In genomic region chr9:101530076-101530711, GRCh38 we compare ENCODE assay signal across 8 cellular contexts. TPM values are rescaled to one million over a fixed set of nuclear protein-coding genes. Genes with fewer than 3 reads are reported as not detected.
A peak's percentile ranks its signal among the peaks of the same experiment; 100 is the strongest.
DNase-seq lines count a peak whose midpoint lies in the region; ATAC-seq, FAIRE-seq and TF ChIP-seq lines count a peak whose summit lies in the region.

No MANE protein-coding gene starts in this region.

- no peaks in the 10 kb centered on the region for H3K36me3 Mint-ChIP-seq in activated naive CD8-positive, alpha-beta T cell treated with anti-CD3 and anti-CD28 coated beads, Interleukin-2, amount 10 ng/mL, durations not matched to agents 7 days and 5 days

- H3K4me1 Mint-ChIP-seq in activated naive CD8-positive, alpha-beta T cell treated with anti-CD3 and anti-CD28 coated beads, Interleukin-2, amount 10 ng/mL, durations not matched to agents 7 days and 5 days, result peaks cover 6% of the 10 kb centered on the region

- H3K27ac Mint-ChIP-seq in activated naive CD8-positive, alpha-beta T cell treated with anti-CD3 and anti-CD28 coated beads, Interleukin-2, amount 10 ng/mL, durations not matched to agents 7 days and 5 days, result no peak overlapping the region

- ATAC-seq in HG02610 (IDR thresholded peaks at IDR 0.05; ENCODE audit: unreplicated experiment), result peak; percentile 44
- peak; percentile 22 for ATAC-seq in activated naive CD8-positive, alpha-beta T cell treated with anti-CD3 and anti-CD28 coated beads, Interleukin-2, amount 10 ng/mL, durations not matched to agents 7 days and 5 days (ENCODE audit: low read depth)
- ATAC-seq in heart right ventricle, result peak in 7 of 8 donors; percentile 26 to 51 (median 40)
- peak; percentile 14 for ATAC-seq in sciatic nerve
- ATAC-seq in HG02970 (IDR thresholded peaks at IDR 0.05; ENCODE audit: low FRiP score, unreplicated experiment), result no peak

- H3K4me1 ChIP-seq in heart right ventricle, result peaks cover 0 to 27% (median 16%) of the 10 kb centered on the region in 9 donors

- WGBS in heart right ventricle, 2 donors, result 18 to 20% methylated on average over 6 of the region's 6 CpGs

- peaks cover 5% of the 10 kb centered on the region for H3K27me3 Mint-ChIP-seq in activated naive CD8-positive, alpha-beta T cell treated with anti-CD3 and anti-CD28 coated beads, Interleukin-2, amount 10 ng/mL, durations not matched to agents 7 days and 5 days

- no peaks in the 10 kb centered on the region for H3K9me3 Mint-ChIP-seq in activated naive CD8-positive, alpha-beta T cell treated with anti-CD3 and anti-CD28 coated beads, Interleukin-2, amount 10 ng/mL, durations not matched to agents 7 days and 5 days

- H3K4me3 Mint-ChIP-seq in activated naive CD8-positive, alpha-beta T cell treated with anti-CD3 and anti-CD28 coated beads, Interleukin-2, amount 10 ng/mL, durations not matched to agents 7 days and 5 days, result no peak overlapping the region

- H3K9me3 ChIP-seq in heart right ventricle, result no peaks in the 10 kb centered on the region

- no peak overlapping the region for H3K4me3 ChIP-seq in heart right ventricle

- intact Hi-C loops in heart right ventricle (cut with DNase I), result loop anchor here in 9 of 10 donors (1.0 to 10.0 kb wide), 5 partner anchors 65 to 135 kb away; partner anchors contain the start of genes MRPL50 (in 5 of the 9) and ZNF189 (in 5 of the 9)
- intact Hi-C loops in sciatic nerve (cut with DNase I), result no loop called here

- TF ChIP-seq CTCF in heart right ventricle (IDR thresholded peaks at IDR 0.05), result peak; percentile 74 to 92 (median 85)

- DNase-seq in GM12891 (ENCODE audit: insufficient read length, low spot score) (peak; percentile 26), NCI-H1092 treated with DMSO at 0.1 percent for 48 hours (lab: John Stamatoyannopoulos, UW) (peak; percentile 74), SKM-1 treated with dmso at 0.1 percent for 144 hours (lab: John Stamatoyannopoulos, UW; ENCODE audit: unreplicated experiment) (peak; percentile 47), heart right ventricle (peak in 1 of 2 donors; percentile 71), sciatic nerve (ENCODE audit: low spot score) (peak; percentile 71)
- DNase-seq in activated naive CD8-positive, alpha-beta T cell treated with anti-CD3 and anti-CD28 coated beads, Interleukin-2, amount 10 ng/mL, durations not matched to agents 7 days and 5 days, result peak; percentile 47

- peaks cover 0 to 2% (median 0%) of the 10 kb centered on the region in 9 donors for H3K36me3 ChIP-seq in heart right ventricle

- no peak for FAIRE-seq in GM12891 (lab: Jason Lieb, UNC)

- POLR2A ChIA-PET in activated naive CD8-positive, alpha-beta T cell treated with anti-CD3 and anti-CD28 coated beads, Interleukin-2, amount 10 ng/mL, durations not matched to agents 7 days and 5 days (lab: Charles Lee), result no interaction called here

- no peak overlapping the region for H3K27ac ChIP-seq in heart right ventricle

- no peak for TF ChIP-seq POLR2A in GM12891 (IDR thresholded peaks at IDR 0.05; ENCODE audit: low read depth, low read length)

- H3K27me3 ChIP-seq in heart right ventricle, result no peaks in the 10 kb centered on the region

TF ChIP-seq in GM12891, 5 proteins besides CTCF, POLR2A, EP300 and RAD21:
- TF ChIP-seq PAX5 (IDR thresholded peaks at IDR 0.05; ENCODE audit: insufficient read depth, low read length, severe bottlenecking) (no peak), SPI1 (IDR thresholded peaks at IDR 0.05; ENCODE audit: low read depth, low read length) (peak; percentile 91)
TF ChIP-seq in GM12891: peak in this region for 1.

RNA-seq across cellular contexts. Expression of gene RNF20, which starts 3.5 kb away (rescaled TPM):
- polyA plus RNA-seq in GM12891 (2012; ENCODE audit: low read depth, missing spikeins), result 17.9 TPM
- 10 to 100 TPM; 43.7 to 49.0 TPM for total RNA-seq in activated naive CD8-positive, alpha-beta T cell treated with anti-CD3 and anti-CD28 coated beads, Interleukin-2, amount 10 ng/mL, durations not matched to agents 7 days and 5 days
- 10 to 100 TPM; 39.1 to 64.4 (median 58.2) TPM for total RNA-seq in heart right ventricle
- 10 to 100 TPM; 13.2 to 14.0 TPM for polyA plus RNA-seq in heart right ventricle
- 59.2 TPM for total RNA-seq in sciatic nerve
